8 cellular contexts compared by ENCODE assay signal in genomic region chr15:79897380-79897678, GRCh38. TPM values are rescaled to one million over a fixed set of nuclear protein-coding genes. Genes with fewer than 3 reads are reported as not detected.
DNase-seq lines count a peak whose midpoint lies in the region; FAIRE-seq and TF ChIP-seq lines count a peak whose summit lies in the region.

No MANE protein-coding gene starts in this region.

- BruUV-seq in OCI-LY7 (replicated peaks; lab: Mats Ljungman, UMichigan), result no TSS peak

- in situ Hi-C loops in GM13977 (cut with MboI; ENCODE audit: low pct_unique_long_range_greater_than_20kb, low sequenced_read_pairs, unreplicated experiment), result no loop called here

- H3K27ac ChIP-seq in OCI-LY7 (ENCODE audit: low read depth, low read length, poor library complexity, severe bottlenecking) (peak overlapping the region; percentile 62), epithelial cell of prostate (peak overlapping the region; percentile 77), trophoblast cell (ENCODE audit: low read depth, low read length) (peak overlapping the region; percentile 78)

- H3K4me3 ChIP-seq in GM06990 (replicated peaks; ENCODE audit: low read depth, low read length) (peak overlapping the region; percentile 76), OCI-LY7 (ENCODE audit: low read depth, low read length, poor library complexity, severe bottlenecking) (peak overlapping the region; percentile 80), trophoblast cell (ENCODE audit: low read depth, low read length) (peak overlapping the region; percentile 81)

- H3K4me1 ChIP-seq in OCI-LY7 (ENCODE audit: insufficient read depth, low read length, poor library complexity, severe bottlenecking) (peaks cover 19% of the 10 kb centered on the region), trophoblast cell (ENCODE audit: control insufficient read depth in 1 of 2, insufficient read depth in 2 of 2, low read length in 2 of 2) (peaks cover 0 to 2% of the 10 kb centered on the region in 2 experiments)

- H4K8ac ChIP-seq in trophoblast cell (ENCODE audit: low read depth, low read length), result peak overlapping the region; percentile 84

- no peak overlapping the region for H3K23ac ChIP-seq in trophoblast cell (ENCODE audit: low read length)

- H3K14ac ChIP-seq in trophoblast cell (ENCODE audit: low read length), result peak overlapping the region; percentile 69

- H2AK5ac ChIP-seq in trophoblast cell (ENCODE audit: low read length), result no peak overlapping the region

- no peaks in the 10 kb centered on the region for H3K9me2 ChIP-seq in OCI-LY7 (ENCODE audit: insufficient read depth, low read length)

- intact Hi-C loops in OCI-LY7 (cut with micrococcal nuclease; ENCODE audit: unreplicated experiment), result loop anchor here (2.0 to 10.0 kb wide), 4 partner anchors 25 to 275 kb away; partner anchors contain the start of genes FAH and ZFAND6

- peak overlapping the region; percentile 35 for H3K4ac ChIP-seq in trophoblast cell (ENCODE audit: low read depth, low read length)

- peak overlapping the region; percentile 79 for H4K12ac ChIP-seq in trophoblast cell (ENCODE audit: low read depth, low read length)

- peak overlapping the region; percentile 76 for H4K91ac ChIP-seq in trophoblast cell (ENCODE audit: low read depth, low read length)

- peak overlapping the region; percentile 90 for H2AFZ ChIP-seq in OCI-LY7 (ENCODE audit: low read length)
- H2AFZ ChIP-seq in trophoblast cell (ENCODE audit: insufficient read depth, low read length, poor library complexity), result peak overlapping the region; percentile 34

- H3K79me2 ChIP-seq in OCI-LY7 (ENCODE audit: insufficient read depth, low read depth, low read length) (peaks cover 12% of the 10 kb centered on the region; the same call in 1 of the 2 replicates), trophoblast cell (ENCODE audit: control insufficient read depth, insufficient read depth, low read length, poor library complexity) (peaks cover 10% of the 10 kb centered on the region)

- H3K36me3 ChIP-seq in GM06990 (ENCODE audit: control insufficient read depth, insufficient read depth, low read length), result no peaks in the 10 kb centered on the region
- H3K36me3 ChIP-seq in OCI-LY7 (ENCODE audit: insufficient read depth, low read length), result peaks cover 3% of the 10 kb centered on the region
- no peaks in the 10 kb centered on the region for H3K36me3 ChIP-seq in trophoblast cell (ENCODE audit: control insufficient read depth in 1 of 2, insufficient read depth in 2 of 2, low read length in 2 of 2)

- no CpG with 5 or more reads among the region's 8 CpGs for WGBS in trophoblast cell (ENCODE audit: extremely low coverage, insufficient coverage, insufficient read length)

- DNase-seq in GM06990 (ENCODE audit: extremely low read depth, insufficient read length) (no peak), OCI-LY7 (ENCODE audit: low spot score) (no peak), epithelial cell of prostate (ENCODE audit: low read depth, low spot score) (no peak), trophoblast cell (no peak), middle frontal gyrus (ENCODE audit: extremely low spot score, low spot score) (no peak), HTR-8/SVneo (ENCODE audit: insufficient read length, low spot score) (no peak), GM13977 (ENCODE audit: low spot score) (no peak)
- no peak for DNase-seq in stimulated activated CD8-positive, alpha-beta memory T cell treated with anti-CD3 and anti-CD28 coated beads, Interleukin-4, amount 100 ng/mL, for 48 hours

- H3K79me1 ChIP-seq in trophoblast cell (ENCODE audit: low read length), result peaks cover 8% of the 10 kb centered on the region

- peak overlapping the region; percentile 88 for H3K4me2 ChIP-seq in OCI-LY7 (ENCODE audit: low read length)
- H3K4me2 ChIP-seq in trophoblast cell (ENCODE audit: low read length), result peak overlapping the region; percentile 77

- H3K9ac ChIP-seq in trophoblast cell (ENCODE audit: low read length), result peak overlapping the region; percentile 71

- POLR2A ChIA-PET in OCI-LY7 (lab: Charles Lee), result interaction anchor here (0.6 to 1.4 kb wide), 3 partner anchors 15 to 1763 kb away, joined by 3 to 6 read pairs (median 6); no protein-coding TSS in a partner anchor

- peak overlapping the region; percentile 61 for H2BK120ac ChIP-seq in trophoblast cell (ENCODE audit: insufficient read depth, low read length, poor library complexity)

- CTCF ChIA-PET in OCI-LY7 (lab: Charles Lee; ENCODE audit: unreplicated experiment), result no interaction called here

- no peaks in the 10 kb centered on the region for H3K27me3 ChIP-seq in GM06990 (replicated peaks; ENCODE audit: control insufficient read depth, insufficient read depth, low read length)
- no peaks in the 10 kb centered on the region for H3K27me3 ChIP-seq in trophoblast cell (ENCODE audit: insufficient read depth, low read length)

- H2BK12ac ChIP-seq in trophoblast cell (ENCODE audit: low read length), result no peak overlapping the region

- peak overlapping the region; percentile 76 for H3K18ac ChIP-seq in trophoblast cell (ENCODE audit: low read length)

- no peak for TF ChIP-seq CTCF in GM06990 (IDR thresholded peaks at IDR 0.05; ENCODE audit: insufficient read depth, low read length, poor library complexity, severe bottlenecking)
- TF ChIP-seq CTCF in OCI-LY7 (conservative IDR thresholded peaks at IDR 0.05; ENCODE audit: low read length), result no peak
- TF ChIP-seq CTCF in GM13977 (IDR thresholded peaks at IDR 0.05; ENCODE audit: extremely low read depth, insufficient read depth, missing control alignments), result no peak

- no peak for FAIRE-seq in HTR-8/SVneo (lab: Jason Lieb, UNC)

- H4K20me1 ChIP-seq in OCI-LY7 (ENCODE audit: insufficient read depth, low read length), result no peaks in the 10 kb centered on the region

- peak overlapping the region; percentile 37 for H2BK5ac ChIP-seq in trophoblast cell (ENCODE audit: low read depth, low read length, poor library complexity)

- H3K9me3 ChIP-seq in OCI-LY7 (ENCODE audit: low read length), result no peaks in the 10 kb centered on the region
- H3K9me3 ChIP-seq in trophoblast cell (ENCODE audit: insufficient read depth, low read depth, low read length), result no peaks in the 10 kb centered on the region

RNA-seq across cellular contexts. Expression of gene MTHFS, which starts 0.5 kb away (rescaled TPM):
- 12.4 and 16.4 TPM in 2 replicates for total RNA-seq in OCI-LY7 (2014; rRNA removed; shearing (Covaris generic))
- total RNA-seq in OCI-LY7 (2022), result 26.5 and 32.3 TPM in 2 replicates
- 20.8 and 22.6 TPM in 2 replicates for polyA plus RNA-seq in trophoblast cell (2013)
